ENCODE assay signal across 18 cellular contexts in the genomic region with DNA sequence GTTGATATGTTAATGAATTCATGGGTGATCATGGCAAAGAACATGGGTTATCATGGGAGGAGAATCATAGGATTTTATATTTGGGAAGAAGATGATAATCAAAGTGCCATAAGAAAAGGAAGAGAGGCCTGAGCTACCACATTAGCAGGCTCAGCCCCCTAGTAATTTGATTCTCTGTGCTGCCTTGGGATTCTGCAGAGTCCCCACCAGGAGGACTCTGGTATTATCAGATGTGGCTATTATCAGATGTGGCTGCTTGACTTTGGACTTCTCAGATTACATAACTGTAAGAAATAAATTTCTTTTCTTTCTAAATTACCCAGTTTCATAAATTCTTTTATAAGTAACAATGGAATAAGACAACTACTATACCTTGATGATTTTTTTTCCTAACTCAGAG.
"Had no signal": no experiment of that assay in that cellular context is flagged by ENCODE, and none has a peak within 500 bp of the region (broad histone marks: within the 10 kb centered on the region; RNA-seq: fewer than 3 reads in every experiment).

No MANE protein-coding gene starts in this region.

- H3K27ac Mint-ChIP-seq: activated CD8-positive, alpha-beta T cell treated with anti-CD3 and anti-CD28 coated beads for 36 hours; activated naive CD8-positive, alpha-beta T cell; dendritic cell treated with granulocyte-macrophage colony-stimulating factor and Interleukin-4, amounts not matched to agents 40 ng/mL and 50 ng/mL, for 4 days; naive thymus-derived CD4-positive, alpha-beta T cell; T-helper 1 cell treated with Interleukin-12 subunit alpha and Interleukin-12 subunit beta and Interleukin-4 antibody, amounts not matched to agents 30 μg/mL and 1 μg/mL, for 36 hours had no signal

- H3K9me3 ChIP-seq: pancreas, thoracic aorta had no signal

- DNase-seq: activated CD4-positive, alpha-beta T cell treated with anti-CD3 and anti-CD28 coated beads for 48 hours; activated CD8-positive, alpha-beta memory T cell treated with anti-CD3 and anti-CD28 coated beads, Interleukin-2, amount 50 U/mL, for 4 hours; activated CD8-positive, alpha-beta T cell treated with anti-CD3 and anti-CD28 coated beads for 36 hours; activated gamma-delta T cell treated with Interleukin-2 at 50 U/mL for 16 hours; amniotic stem cell; effector memory CD4-positive, alpha-beta T cell; heart right ventricle; mammary epithelial cell; naive thymus-derived CD4-positive, alpha-beta T cell; pancreas; stimulated activated CD4-positive, alpha-beta T cell treated with anti-CD3 and anti-CD28 coated beads, Interleukin-12 subunit alpha, Interleukin-12 subunit beta, amount 100 ng/mL, for 4 hours; stimulated activated CD4-positive, alpha-beta T cell treated with anti-CD3 and anti-CD28 coated beads, Interleukin-2, amount 100 ng/mL, for 24 hours had no signal

- H3K36me3 ChIP-seq: heart right ventricle, pancreas, thoracic aorta had no signal

- H3K27ac ChIP-seq: heart right ventricle, pancreas, thoracic aorta had no signal

- ATAC-seq: activated CD8-positive, alpha-beta T cell treated with anti-CD3 and anti-CD28 coated beads for 36 hours; heart right ventricle; left lobe of liver; naive thymus-derived CD4-positive, alpha-beta T cell; pancreas had no signal

- H3K27me3 ChIP-seq: heart right ventricle, pancreas had no signal

- H3K4me1 ChIP-seq: pancreas had no signal

- H3K27me3 Mint-ChIP-seq: activated CD8-positive, alpha-beta T cell treated with anti-CD3 and anti-CD28 coated beads for 36 hours; activated naive CD8-positive, alpha-beta T cell; dendritic cell treated with granulocyte-macrophage colony-stimulating factor and Interleukin-4, amounts not matched to agents 40 ng/mL and 50 ng/mL, for 4 days; naive thymus-derived CD4-positive, alpha-beta T cell had no signal

- H3K4me3 Mint-ChIP-seq: activated CD8-positive, alpha-beta T cell treated with anti-CD3 and anti-CD28 coated beads for 36 hours; activated naive CD8-positive, alpha-beta T cell; dendritic cell treated with granulocyte-macrophage colony-stimulating factor and Interleukin-4, amounts not matched to agents 40 ng/mL and 50 ng/mL, for 4 days; naive thymus-derived CD4-positive, alpha-beta T cell; T-helper 1 cell treated with Interleukin-12 subunit alpha and Interleukin-12 subunit beta and Interleukin-4 antibody, amounts not matched to agents 30 μg/mL and 1 μg/mL, for 36 hours had no signal

- H3K4me3 ChIP-seq: heart right ventricle, pancreas, thoracic aorta had no signal

- FAIRE-seq: keratinocyte, pancreas had no signal
